In the genomic region with DNA sequence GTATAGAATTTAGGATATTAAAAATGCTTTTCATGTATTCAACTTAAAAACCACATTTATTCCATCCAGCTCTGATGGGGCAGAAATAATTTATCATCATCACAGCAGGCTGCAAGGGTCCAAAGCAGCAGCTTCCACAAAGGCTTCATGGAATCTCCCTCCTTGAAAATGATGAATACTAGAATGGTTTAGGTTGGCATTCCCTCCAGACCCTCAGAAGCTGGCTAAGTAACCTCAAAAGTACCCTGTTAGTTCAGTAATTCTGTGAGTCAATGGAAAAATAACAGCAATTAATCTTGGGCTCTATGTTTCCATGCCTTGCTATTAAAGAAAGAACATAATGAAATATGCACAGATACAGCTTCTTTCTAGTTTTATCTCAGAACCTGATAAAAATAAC, we compare ENCODE assay signal across 3 cellular contexts.
TF ChIP-seq lines count a peak whose summit lies in the region.

No MANE protein-coding gene starts in this region.

TF ChIP-seq in A549, 52 proteins besides CTCF, POLR2A, EP300 and RAD21 (continued from another document):
- TF ChIP-seq CBX8 (IDR thresholded peaks at IDR 0.05) (no peak), CHD4 (IDR thresholded peaks at IDR 0.05; ENCODE audit: borderline replicate concordance) (no peak), ZNF302 (CRISPR knock-in tag; IDR thresholded peaks at IDR 0.05) (no peak)

TF ChIP-seq in GM23338, 12 proteins besides CTCF, POLR2A, EP300 and RAD21:
- TF ChIP-seq, protein P1, sequence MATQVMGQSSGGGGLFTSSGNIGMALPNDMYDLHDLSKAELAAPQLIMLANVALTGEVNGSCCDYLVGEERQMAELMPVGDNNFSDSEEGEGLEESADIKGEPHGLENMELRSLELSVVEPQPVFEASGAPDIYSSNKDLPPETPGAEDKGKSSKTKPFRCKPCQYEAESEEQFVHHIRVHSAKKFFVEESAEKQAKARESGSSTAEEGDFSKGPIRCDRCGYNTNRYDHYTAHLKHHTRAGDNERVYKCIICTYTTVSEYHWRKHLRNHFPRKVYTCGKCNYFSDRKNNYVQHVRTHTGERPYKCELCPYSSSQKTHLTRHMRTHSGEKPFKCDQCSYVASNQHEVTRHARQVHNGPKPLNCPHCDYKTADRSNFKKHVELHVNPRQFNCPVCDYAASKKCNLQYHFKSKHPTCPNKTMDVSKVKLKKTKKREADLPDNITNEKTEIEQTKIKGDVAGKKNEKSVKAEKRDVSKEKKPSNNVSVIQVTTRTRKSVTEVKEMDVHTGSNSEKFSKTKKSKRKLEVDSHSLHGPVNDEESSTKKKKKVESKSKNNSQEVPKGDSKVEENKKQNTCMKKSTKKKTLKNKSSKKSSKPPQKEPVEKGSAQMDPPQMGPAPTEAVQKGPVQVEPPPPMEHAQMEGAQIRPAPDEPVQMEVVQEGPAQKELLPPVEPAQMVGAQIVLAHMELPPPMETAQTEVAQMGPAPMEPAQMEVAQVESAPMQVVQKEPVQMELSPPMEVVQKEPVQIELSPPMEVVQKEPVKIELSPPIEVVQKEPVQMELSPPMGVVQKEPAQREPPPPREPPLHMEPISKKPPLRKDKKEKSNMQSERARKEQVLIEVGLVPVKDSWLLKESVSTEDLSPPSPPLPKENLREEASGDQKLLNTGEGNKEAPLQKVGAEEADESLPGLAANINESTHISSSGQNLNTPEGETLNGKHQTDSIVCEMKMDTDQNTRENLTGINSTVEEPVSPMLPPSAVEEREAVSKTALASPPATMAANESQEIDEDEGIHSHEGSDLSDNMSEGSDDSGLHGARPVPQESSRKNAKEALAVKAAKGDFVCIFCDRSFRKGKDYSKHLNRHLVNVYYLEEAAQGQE (IDR thresholded peaks at IDR 0.05; ENCODE audit: unreplicated experiment): no peak

TF ChIP-seq in H1, 55 proteins besides CTCF, POLR2A, EP300 and RAD21 (continued from another document):
- TF ChIP-seq, protein P2, sequence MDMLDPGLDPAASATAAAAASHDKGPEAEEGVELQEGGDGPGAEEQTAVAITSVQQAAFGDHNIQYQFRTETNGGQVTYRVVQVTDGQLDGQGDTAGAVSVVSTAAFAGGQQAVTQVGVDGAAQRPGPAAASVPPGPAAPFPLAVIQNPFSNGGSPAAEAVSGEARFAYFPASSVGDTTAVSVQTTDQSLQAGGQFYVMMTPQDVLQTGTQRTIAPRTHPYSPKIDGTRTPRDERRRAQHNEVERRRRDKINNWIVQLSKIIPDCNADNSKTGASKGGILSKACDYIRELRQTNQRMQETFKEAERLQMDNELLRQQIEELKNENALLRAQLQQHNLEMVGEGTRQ (IDR thresholded peaks at IDR 0.05; ENCODE audit: low read length): no peak
- TF ChIP-seq CHD2 (IDR thresholded peaks at IDR 0.05; ENCODE audit: low read length) (no peak), GABPA (IDR thresholded peaks at IDR 0.05; ENCODE audit: borderline replicate concordance, insufficient read depth, low read length) (no peak), TAF7 (optimal IDR thresholded peaks at IDR 0.05; ENCODE audit: borderline replicate concordance, low read depth, low read length) (no peak), YY1 (IDR thresholded peaks at IDR 0.05; ENCODE audit: low read depth, low read length) (no peak), HDAC2 (IDR thresholded peaks at IDR 0.05; ENCODE audit: borderline replicate concordance in 1 of 2, low read depth in 2 of 2, low read length in 2 of 2) (no peak)
TF ChIP-seq in H1: peak in this region for 0.
